ENCODE assay signal across 2 cellular contexts in the genomic region with DNA sequence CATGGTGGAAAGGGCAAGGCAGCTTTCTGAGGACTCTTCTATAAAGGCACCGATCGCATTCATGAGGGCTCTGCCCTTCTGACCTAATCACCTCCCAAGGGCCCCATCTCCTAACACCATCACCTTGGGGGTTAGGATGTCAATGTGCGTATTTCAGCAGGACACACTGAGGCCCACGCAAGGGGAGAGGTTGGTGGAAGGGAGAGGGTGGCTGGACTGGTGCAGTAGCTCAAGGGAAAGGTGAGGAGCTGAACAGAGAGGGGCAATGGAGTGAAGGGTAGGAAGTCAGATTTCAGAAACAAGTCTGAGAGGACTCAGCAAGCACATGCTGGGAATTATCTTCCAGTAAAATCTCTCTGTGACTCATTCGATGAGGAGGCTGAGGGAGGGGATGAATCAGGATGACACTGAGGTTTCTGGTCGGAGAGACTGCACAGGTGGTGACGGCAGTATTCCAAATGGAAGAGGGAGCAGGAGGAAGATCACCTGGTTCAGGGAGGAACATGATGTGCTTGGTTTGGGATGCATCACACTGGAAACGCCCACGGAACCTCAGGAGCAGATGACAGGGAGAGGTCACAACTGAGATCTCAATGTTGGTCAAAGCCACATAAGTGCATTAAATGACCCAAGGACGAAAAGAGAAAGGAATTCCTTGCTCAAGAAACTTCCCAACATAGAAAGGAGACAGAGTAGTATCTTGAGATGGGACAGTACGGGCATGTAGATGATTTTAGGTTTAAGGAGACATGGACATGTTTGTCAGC.
TF ChIP-seq lines count a peak whose summit lies in the region.

No MANE protein-coding gene starts in this region.

TF ChIP-seq in SK-N-SH, 30 proteins besides CTCF, POLR2A, EP300 and RAD21 (continued from another document):
- TF ChIP-seq, protein P1, sequence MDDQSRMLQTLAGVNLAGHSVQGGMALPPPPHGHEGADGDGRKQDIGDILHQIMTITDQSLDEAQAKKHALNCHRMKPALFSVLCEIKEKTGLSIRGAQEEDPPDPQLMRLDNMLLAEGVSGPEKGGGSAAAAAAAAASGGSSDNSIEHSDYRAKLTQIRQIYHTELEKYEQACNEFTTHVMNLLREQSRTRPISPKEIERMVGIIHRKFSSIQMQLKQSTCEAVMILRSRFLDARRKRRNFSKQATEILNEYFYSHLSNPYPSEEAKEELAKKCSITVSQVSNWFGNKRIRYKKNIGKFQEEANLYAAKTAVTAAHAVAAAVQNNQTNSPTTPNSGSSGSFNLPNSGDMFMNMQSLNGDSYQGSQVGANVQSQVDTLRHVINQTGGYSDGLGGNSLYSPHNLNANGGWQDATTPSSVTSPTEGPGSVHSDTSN (IDR thresholded peaks at IDR 0.05), result no peak
- no peak for TF ChIP-seq MXI1 (IDR thresholded peaks at IDR 0.05; ENCODE audit: low read depth, low read length)
- TF ChIP-seq FOSL2 (IDR thresholded peaks at IDR 0.05; ENCODE audit: borderline replicate concordance, low read depth), result peak; percentile 53; the same call in 1 of the 2 replicates

TF ChIP-seq in SK-N-SH treated with all-trans-retinoic acid at 6 μM for 48 hours, 23 proteins besides CTCF, POLR2A, EP300 and RAD21 (continued from another document):
- TF ChIP-seq, protein P2, sequence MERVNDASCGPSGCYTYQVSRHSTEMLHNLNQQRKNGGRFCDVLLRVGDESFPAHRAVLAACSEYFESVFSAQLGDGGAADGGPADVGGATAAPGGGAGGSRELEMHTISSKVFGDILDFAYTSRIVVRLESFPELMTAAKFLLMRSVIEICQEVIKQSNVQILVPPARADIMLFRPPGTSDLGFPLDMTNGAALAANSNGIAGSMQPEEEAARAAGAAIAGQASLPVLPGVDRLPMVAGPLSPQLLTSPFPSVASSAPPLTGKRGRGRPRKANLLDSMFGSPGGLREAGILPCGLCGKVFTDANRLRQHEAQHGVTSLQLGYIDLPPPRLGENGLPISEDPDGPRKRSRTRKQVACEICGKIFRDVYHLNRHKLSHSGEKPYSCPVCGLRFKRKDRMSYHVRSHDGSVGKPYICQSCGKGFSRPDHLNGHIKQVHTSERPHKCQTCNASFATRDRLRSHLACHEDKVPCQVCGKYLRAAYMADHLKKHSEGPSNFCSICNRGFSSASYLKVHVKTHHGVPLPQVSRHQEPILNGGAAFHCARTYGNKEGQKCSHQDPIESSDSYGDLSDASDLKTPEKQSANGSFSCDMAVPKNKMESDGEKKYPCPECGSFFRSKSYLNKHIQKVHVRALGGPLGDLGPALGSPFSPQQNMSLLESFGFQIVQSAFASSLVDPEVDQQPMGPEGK (CRISPR knock-in tag; IDR thresholded peaks at IDR 0.05; ENCODE audit: borderline replicate concordance), result no peak
- TF ChIP-seq ZC3H10 (CRISPR knock-in tag; IDR thresholded peaks at IDR 0.05) (no peak), ZNF565 (CRISPR knock-in tag; conservative IDR thresholded peaks at IDR 0.05; ENCODE audit: low read depth) (no peak), ZFP30 (CRISPR knock-in tag; IDR thresholded peaks at IDR 0.05) (no peak)
- TF ChIP-seq, protein P3, sequence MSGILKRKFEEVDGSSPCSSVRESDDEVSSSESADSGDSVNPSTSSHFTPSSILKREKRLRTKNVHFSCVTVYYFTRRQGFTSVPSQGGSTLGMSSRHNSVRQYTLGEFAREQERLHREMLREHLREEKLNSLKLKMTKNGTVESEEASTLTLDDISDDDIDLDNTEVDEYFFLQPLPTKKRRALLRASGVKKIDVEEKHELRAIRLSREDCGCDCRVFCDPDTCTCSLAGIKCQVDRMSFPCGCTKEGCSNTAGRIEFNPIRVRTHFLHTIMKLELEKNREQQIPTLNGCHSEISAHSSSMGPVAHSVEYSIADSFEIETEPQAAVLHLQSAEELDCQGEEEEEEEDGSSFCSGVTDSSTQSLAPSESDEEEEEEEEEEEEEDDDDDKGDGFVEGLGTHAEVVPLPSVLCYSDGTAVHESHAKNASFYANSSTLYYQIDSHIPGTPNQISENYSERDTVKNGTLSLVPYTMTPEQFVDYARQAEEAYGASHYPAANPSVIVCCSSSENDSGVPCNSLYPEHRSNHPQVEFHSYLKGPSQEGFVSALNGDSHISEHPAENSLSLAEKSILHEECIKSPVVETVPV (CRISPR knock-in tag; IDR thresholded peaks at IDR 0.05), result no peak
